In genomic region chr2:86243272-86243671, GRCh38 we compare ENCODE assay signal across 14 cellular contexts.
"Had no signal": no experiment of that assay in that cellular context is flagged by ENCODE, and none has a peak within 500 bp of the region (broad histone marks: within the 10 kb centered on the region; RNA-seq: fewer than 3 reads in every experiment).

No MANE protein-coding gene starts in this region.

- H3K4me1 Mint-ChIP-seq: nephron progenitor cell had no signal

- H3K27ac Mint-ChIP-seq: dendritic cell treated with granulocyte-macrophage colony-stimulating factor and Interleukin-4, amounts not matched to agents 40 ng/mL and 50 ng/mL, for 4 days had no signal

- H3K9me3 Mint-ChIP-seq: activated naive CD8-positive, alpha-beta T cell treated with anti-CD3 and anti-CD28 coated beads, Interleukin-2, amount 10 ng/mL, durations not matched to agents 7 days and 5 days; dendritic cell treated with granulocyte-macrophage colony-stimulating factor and Interleukin-4, amounts not matched to agents 40 ng/mL and 50 ng/mL, for 4 days; nephron progenitor cell; stimulated activated naive CD8-positive, alpha-beta T cell treated with anti-CD3 and anti-CD28 coated beads, Interleukin-15, Interleukin-2, amounts not matched to agents 100 ng/mL and 50 ng/mL, for 24 hours had no signal

- H3K36me3 ChIP-seq: right lobe of liver, vagina had no signal

- ATAC-seq: activated CD4-positive, CD25-positive, alpha-beta regulatory T cell treated with anti-CD3 and anti-CD28 coated beads, Interleukin-2, amount 50 U/mL, for 24 hours; left cardiac atrium; psoas muscle; right lobe of liver had no signal

- H3K4me1 ChIP-seq: psoas muscle, right lobe of liver, vagina had no signal

- H3K4me3 ChIP-seq: psoas muscle, right lobe of liver, vagina had no signal

- DNase-seq: activated naive CD4-positive, alpha-beta T cell; activated naive CD8-positive, alpha-beta T cell treated with anti-CD3 and anti-CD28 coated beads, Interleukin-2, amount 10 ng/mL, durations not matched to agents 7 days and 5 days; cerebellar nuclear complex; left cardiac atrium; mammary epithelial cell; nephron progenitor cell; psoas muscle; right lobe of liver; T-helper 1 cell; T1000 had no signal

- H3K27me3 ChIP-seq: right lobe of liver, vagina had no signal

- H3K9me3 ChIP-seq: psoas muscle, right lobe of liver, vagina had no signal

- H3K27ac ChIP-seq: psoas muscle, right lobe of liver, vagina had no signal

- H3K4me3 Mint-ChIP-seq: activated naive CD8-positive, alpha-beta T cell treated with anti-CD3 and anti-CD28 coated beads, Interleukin-2, amount 10 ng/mL, durations not matched to agents 7 days and 5 days; dendritic cell treated with granulocyte-macrophage colony-stimulating factor and Interleukin-4, amounts not matched to agents 40 ng/mL and 50 ng/mL, for 4 days; nephron progenitor cell; stimulated activated naive CD8-positive, alpha-beta T cell treated with anti-CD3 and anti-CD28 coated beads, Interleukin-15, Interleukin-2, amounts not matched to agents 100 ng/mL and 50 ng/mL, for 24 hours had no signal

- H3K27me3 Mint-ChIP-seq: stimulated activated naive CD8-positive, alpha-beta T cell treated with anti-CD3 and anti-CD28 coated beads, Interleukin-15, Interleukin-2, amounts not matched to agents 100 ng/mL and 50 ng/mL, for 24 hours had no signal
